ENCODE assay signal across 13 cellular contexts in the genomic region with DNA sequence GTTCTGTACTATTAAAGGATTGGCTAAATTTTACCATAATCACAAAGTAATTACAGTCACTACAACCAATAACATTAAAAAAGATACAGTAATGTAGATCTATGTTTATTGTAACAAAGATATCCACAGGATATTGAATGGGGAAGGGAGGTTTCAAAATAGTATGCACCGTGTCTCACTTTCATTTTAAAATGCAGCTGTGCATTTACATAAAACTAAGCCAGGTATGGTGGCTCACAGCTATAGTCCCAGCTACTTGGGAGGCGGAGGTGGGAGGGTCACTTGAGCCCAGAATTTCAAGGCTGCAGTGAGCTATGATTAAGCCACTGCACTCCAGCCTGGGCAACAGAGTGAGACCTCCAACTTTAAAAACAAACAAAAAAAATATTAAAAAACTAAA. TPM values are rescaled to one million over a fixed set of nuclear protein-coding genes. Genes with fewer than 3 reads are reported as not detected.
DNase-seq lines count a peak whose midpoint lies in the region; ATAC-seq lines count a peak whose summit lies in the region.
"Had no signal": no experiment of that assay in that cellular context is flagged by ENCODE, and none has a peak within 500 bp of the region (broad histone marks: within the 10 kb centered on the region; RNA-seq: fewer than 3 reads in every experiment).

No MANE protein-coding gene starts in this region.

- peaks cover 57% of the 10 kb centered on the region for H3K36me3 Mint-ChIP-seq in stimulated activated memory B cell treated with anti-CD40 and anti-IgM and Interleukin-4, amounts not matched to agents 10 μg/mL and 1 μg/mL and 100 μg/mL, for 72 hours

- H3K27me3 Mint-ChIP-seq in stimulated activated memory B cell treated with anti-CD40 and anti-IgM and Interleukin-4, amounts not matched to agents 10 μg/mL and 1 μg/mL and 100 μg/mL, for 72 hours, result no peaks in the 10 kb centered on the region
- H3K27me3 Mint-ChIP-seq: activated naive CD8-positive, alpha-beta T cell; CD4-positive, CD25-positive, alpha-beta regulatory T cell had no signal

- intact Hi-C loops in left cardiac atrium (cut with DNase I), result no loop called here

- DNase-seq in left cardiac atrium, result no peak
- no peak for DNase-seq in activated T-cell treated with anti-CD3 and anti-CD28 coated beads, Interleukin-2, amount 50 U/mL, for 1 hour
- DNase-seq: CD4-positive, CD25-positive, alpha-beta regulatory T cell; cerebellar nuclear complex; GOT3; left ventricle myocardium superior had no signal

- H3K4me1 Mint-ChIP-seq in stimulated activated memory B cell treated with anti-CD40 and anti-IgM and Interleukin-4, amounts not matched to agents 10 μg/mL and 1 μg/mL and 100 μg/mL, for 72 hours, result peaks cover 6% of the 10 kb centered on the region
- H3K4me1 Mint-ChIP-seq: neural progenitor cell had no signal

- H3K4me3 Mint-ChIP-seq in stimulated activated memory B cell treated with anti-CD40 and anti-IgM and Interleukin-4, amounts not matched to agents 10 μg/mL and 1 μg/mL and 100 μg/mL, for 72 hours, result no peak overlapping the region
- H3K4me3 Mint-ChIP-seq: activated naive CD8-positive, alpha-beta T cell; CD4-positive, CD25-positive, alpha-beta regulatory T cell; neural progenitor cell had no signal

- no peaks in the 10 kb centered on the region for H3K9me3 Mint-ChIP-seq in stimulated activated memory B cell treated with anti-CD40 and anti-IgM and Interleukin-4, amounts not matched to agents 10 μg/mL and 1 μg/mL and 100 μg/mL, for 72 hours
- H3K9me3 Mint-ChIP-seq: CD4-positive, CD25-positive, alpha-beta regulatory T cell; neural progenitor cell had no signal

- H3K27ac Mint-ChIP-seq in stimulated activated memory B cell treated with anti-CD40 and anti-IgM and Interleukin-4, amounts not matched to agents 10 μg/mL and 1 μg/mL and 100 μg/mL, for 72 hours, result peak overlapping the region; percentile 49
- H3K27ac Mint-ChIP-seq: activated naive CD8-positive, alpha-beta T cell; CD4-positive, CD25-positive, alpha-beta regulatory T cell; neural progenitor cell had no signal

- ATAC-seq in GM19025 (IDR thresholded peaks at IDR 0.05; ENCODE audit: low read depth, unreplicated experiment), result peak; percentile 74
- peak; percentile 79 for ATAC-seq in GM21619 (IDR thresholded peaks at IDR 0.05; ENCODE audit: unreplicated experiment)
- peak; percentile 89 for ATAC-seq in HG03159 (IDR thresholded peaks at IDR 0.05; ENCODE audit: unreplicated experiment)
- ATAC-seq in stimulated activated memory B cell treated with anti-CD40 and anti-IgM and Interleukin-4, amounts not matched to agents 10 μg/mL and 1 μg/mL and 100 μg/mL, for 72 hours, result no peak
- ATAC-seq in HG02763 (IDR thresholded peaks at IDR 0.05; ENCODE audit: unreplicated experiment), result no peak
- no peak for ATAC-seq in left cardiac atrium
- ATAC-seq: left ventricle myocardium superior had no signal

RNA-seq across cellular contexts. Expression of a gene that starts 8.5 kb away (rescaled TPM):
- 10 to 100 TPM; 38.9 to 56.7 TPM for total RNA-seq in left cardiac atrium

RNA-seq across cellular contexts. Expression of a gene that starts 29.7 kb away (rescaled TPM):
- not detected for total RNA-seq in left cardiac atrium
- total RNA-seq: CD4-positive, CD25-positive, alpha-beta regulatory T cell; left ventricle myocardium superior had no signal

RNA-seq across cellular contexts. Expression of a gene that starts 39.9 kb away (rescaled TPM):
- total RNA-seq in left cardiac atrium, result 10 to 100 TPM; 21.8 to 34.6 TPM

RNA-seq across cellular contexts. Expression of a gene that starts 40.5 kb away (rescaled TPM):
- 1 to 10 TPM; 3.9 to 5.5 TPM for total RNA-seq in left cardiac atrium

Comparison
In these comparisons a context has a peak if more than half of its experiments do, and no peak if none do; other contexts are left out.
1. ATAC-seq: peak in GM19025 (single experiment), GM21619 (single experiment) and HG03159 (single experiment); none in stimulated activated memory B cell treated with anti-CD40 and anti-IgM and Interleukin-4, amounts not matched to agents 10 μg/mL and 1 μg/mL and 100 μg/mL, for 72 hours (single experiment), HG02763 (single experiment) and left cardiac atrium (0 of 2).